In genomic region chr4:1330761-1331590, GRCh38 we compare ENCODE assay signal across 8 cellular contexts. TPM values are rescaled to one million over a fixed set of nuclear protein-coding genes. Genes with fewer than 3 reads are reported as not detected.
A peak's percentile ranks its signal among the peaks of the same experiment; 100 is the strongest.
DNase-seq lines count a peak whose midpoint lies in the region; ATAC-seq and TF ChIP-seq lines count a peak whose summit lies in the region.
"Had no signal": no experiment of that assay in that cellular context is flagged by ENCODE, and none has a peak within 500 bp of the region (broad histone marks: within the 10 kb centered on the region; RNA-seq: fewer than 3 reads in every experiment).

No MANE protein-coding gene starts in this region.

- DNase-seq in activated CD4-positive, alpha-beta T cell treated with anti-CD3 and anti-CD28 coated beads for 1 hour = peak; percentile 36
- peak; percentile 67 for DNase-seq in activated naive CD4-positive, alpha-beta T cell treated with Interleukin-2 at 50 U/mL for 16 hours
- DNase-seq in osteoblast (ENCODE audit: insufficient read length, low spot score, missing footprints) (peak; percentile 80), sigmoid colon (no peak), iPS-NIHi11 (ENCODE audit: low spot score) (no peak), NCI-H82 (lab: John Stamatoyannopoulos, UW) (no peak)
- DNase-seq in stimulated activated naive CD8-positive, alpha-beta T cell treated with anti-CD3 and anti-CD28 coated beads, Interleukin-15, amount 100 ng/mL, for 72 hours = peak in 1 of 2 donors; percentile 33
- DNase-seq: testis had no signal

- H3K4me2 ChIP-seq in osteoblast (ENCODE audit: insufficient read depth, low read length) = no peak overlapping the region

- ATAC-seq in stimulated activated naive CD8-positive, alpha-beta T cell treated with anti-CD3 and anti-CD28 coated beads, Interleukin-15, amount 100 ng/mL, for 72 hours = peak; percentile 60

- peaks cover 46% of the 10 kb centered on the region for H3K4me1 Mint-ChIP-seq in stimulated activated naive CD8-positive, alpha-beta T cell treated with anti-CD3 and anti-CD28 coated beads, Interleukin-15, amount 100 ng/mL, for 72 hours

- H3K4me3 Mint-ChIP-seq in stimulated activated naive CD8-positive, alpha-beta T cell treated with anti-CD3 and anti-CD28 coated beads, Interleukin-15, amount 100 ng/mL, for 72 hours = peak overlapping the region; percentile 40 to 48

- H3K27me3 Mint-ChIP-seq in stimulated activated naive CD8-positive, alpha-beta T cell treated with anti-CD3 and anti-CD28 coated beads, Interleukin-15, amount 100 ng/mL, for 72 hours = no peaks in the 10 kb centered on the region

- H3K9me3 ChIP-seq in osteoblast (ENCODE audit: low read depth, low read length) = peaks cover under 1% of the 10 kb centered on the region
- H3K9me3 ChIP-seq in sigmoid colon = no peaks in the 10 kb centered on the region
- H3K9me3 ChIP-seq: testis had no signal

- peak overlapping the region; percentile 83 for H3K27ac Mint-ChIP-seq in stimulated activated naive CD8-positive, alpha-beta T cell treated with anti-CD3 and anti-CD28 coated beads, Interleukin-15, amount 100 ng/mL, for 72 hours

- TF ChIP-seq EP300 in sigmoid colon (IDR thresholded peaks at IDR 0.05) = no peak

- H3K27me3 ChIP-seq in osteoblast (ENCODE audit: insufficient read depth, low read length) = no peaks in the 10 kb centered on the region
- H3K27me3 ChIP-seq in sigmoid colon = no peaks in the 10 kb centered on the region
- H3K27me3 ChIP-seq: testis had no signal

- intact Hi-C loops in sigmoid colon (cut with DNase I) = no loop called here

- H3K36me3 ChIP-seq in osteoblast (ENCODE audit: insufficient read depth, low read length) = peaks cover 58% of the 10 kb centered on the region
- H3K36me3 ChIP-seq in sigmoid colon = peaks cover 0 to 75% (median 38%) of the 10 kb centered on the region in 4 donors

- no peaks in the 10 kb centered on the region for H3K4me1 ChIP-seq in osteoblast (ENCODE audit: insufficient read depth, low read length)
- H3K4me1 ChIP-seq in sigmoid colon = no peaks in the 10 kb centered on the region
- H3K4me1 ChIP-seq: testis had no signal

- no peak for TF ChIP-seq POLR2A in sigmoid colon (IDR thresholded peaks at IDR 0.05)

- H3K79me2 ChIP-seq in osteoblast (ENCODE audit: insufficient read depth, low read length) = peaks cover 68% of the 10 kb centered on the region

- no peak overlapping the region for H2AFZ ChIP-seq in osteoblast (ENCODE audit: low read length)

- TF ChIP-seq CTCF in osteoblast (IDR thresholded peaks at IDR 0.05; ENCODE audit: extremely low read depth, low read depth, low read length) (no peak), sigmoid colon (IDR thresholded peaks at IDR 0.05) (no peak)

- peaks cover 0 to 5% of the 10 kb centered on the region in 2 donors for H3K9me3 Mint-ChIP-seq in stimulated activated naive CD8-positive, alpha-beta T cell treated with anti-CD3 and anti-CD28 coated beads, Interleukin-15, amount 100 ng/mL, for 72 hours

- H4K20me1 ChIP-seq in osteoblast (ENCODE audit: insufficient read depth, low read length) = peaks cover 12% of the 10 kb centered on the region

- no peak overlapping the region for H3K4me3 ChIP-seq in osteoblast (ENCODE audit: insufficient read depth, low read length)
- H3K4me3 ChIP-seq in sigmoid colon = no peak overlapping the region
- H3K4me3 ChIP-seq: testis had no signal

- H3K27ac ChIP-seq in osteoblast (ENCODE audit: low read depth, low read length) (peak overlapping the region; percentile 23), sigmoid colon (no peak overlapping the region)
- H3K27ac ChIP-seq: testis had no signal

- 83 to 89% methylated on average over 34 of the region's 34 CpGs for WGBS in sigmoid colon, 2 donors

RNA-seq across cellular contexts. Expression of gene UVSSA, which starts 16.0 kb away (rescaled TPM):
- total RNA-seq in osteoblast (12.7 and 14.8 TPM in 2 replicates), sigmoid colon (10 to 100 TPM in 2 of 4 donors, 1 to 10 TPM in 2; 7.1 to 17.4 (median 10.4) TPM)
- 10 to 100 TPM in 1 of 3 donors, 1 to 10 TPM in 2; 1.8 to 18.7 (median 4.6) TPM for polyA plus RNA-seq in sigmoid colon

RNA-seq across cellular contexts. Expression of gene MAEA, which starts 41.3 kb away (rescaled TPM):
- 55.7 and 70.6 TPM in 2 replicates for total RNA-seq in osteoblast
- total RNA-seq in sigmoid colon = 10 to 100 TPM; 44.2 to 56.2 (median 49.6) TPM
- 10 to 100 TPM; 51.1 to 89.8 (median 80.0) TPM for polyA plus RNA-seq in sigmoid colon

Comparison
In these comparisons a context has a peak if more than half of its experiments do, and no peak if none do; other contexts are left out.
1. DNase-seq: peak in activated CD4-positive, alpha-beta T cell treated with anti-CD3 and anti-CD28 coated beads for 1 hour (single experiment), activated naive CD4-positive, alpha-beta T cell treated with Interleukin-2 at 50 U/mL for 16 hours (single experiment) and osteoblast (single experiment); none in sigmoid colon (single experiment), iPS-NIHi11 (single experiment) and NCI-H82 (single experiment).